In genomic region chr6:73652637-73653570, GRCh38 we compare ENCODE assay signal across 8 cellular contexts. TPM values are rescaled to one million over a fixed set of nuclear protein-coding genes. Genes with fewer than 3 reads are reported as not detected.
DNase-seq lines count a peak whose midpoint lies in the region; ATAC-seq and TF ChIP-seq lines count a peak whose summit lies in the region.

No MANE protein-coding gene starts in this region.

- no peak overlapping the region for H4K8ac ChIP-seq in neuronal stem cell (ENCODE audit: low read depth, low read length)

- peak overlapping the region; percentile 91 for H2AFZ ChIP-seq in GM23248
- H2AFZ ChIP-seq in Karpas-422 (ENCODE audit: low read length): peak overlapping the region; percentile 24
- H2AFZ ChIP-seq in neuronal stem cell (ENCODE audit: low read length): peak overlapping the region; percentile 100

- H3K27ac ChIP-seq in GM23248 (peak overlapping the region; percentile 81), Karpas-422 (ENCODE audit: low read length) (peak overlapping the region; percentile 85), neuronal stem cell (replicated peaks; ENCODE audit: low read length) (peak overlapping the region; percentile 57), thoracic aorta (peak overlapping the region; percentile 95)

- H2AK5ac ChIP-seq in neuronal stem cell (ENCODE audit: low read depth, low read length): no peak overlapping the region

- H3K4me2 ChIP-seq in GM23248 (ENCODE audit: unreplicated experiment) (peak overlapping the region; percentile 94), Karpas-422 (ENCODE audit: low read depth, low read length, poor library complexity, severe bottlenecking) (peak overlapping the region; percentile 77), neuronal stem cell (ENCODE audit: insufficient read depth, low read length, poor library complexity, severe bottlenecking) (peak overlapping the region; percentile 79)

- H4K20me1 ChIP-seq in GM23248 (ENCODE audit: insufficient read depth) (no peaks in the 10 kb centered on the region), Karpas-422 (ENCODE audit: insufficient read depth, low read depth, low read length) (no peaks in the 10 kb centered on the region)

- H3F3A ChIP-seq in GM23248 (ENCODE audit: insufficient read depth): no peaks in the 10 kb centered on the region; the same call in 1 of the 2 replicates

- H3K9me2 ChIP-seq in GM23248 (ENCODE audit: insufficient read depth) (no peaks in the 10 kb centered on the region), Karpas-422 (replicated peaks; ENCODE audit: insufficient read depth, low read length) (no peaks in the 10 kb centered on the region)

- 0 to 1% methylated on average over 20 to 31 of the region's 32 CpGs for WGBS in GM23248 (ENCODE audit: low coverage in 1 of 2, low lambda C conversion rate in 2 of 2, missing lambda C conversion rate in 2 of 2), 2 experiments
- no CpG with 5 or more reads among the region's 32 CpGs for WGBS in neuronal stem cell (ENCODE audit: extremely low coverage in 2 of 2, insufficient read length in 2 of 2, insufficient replicate concordance in 1 of 2), 2 donors

- H3K9me3 ChIP-seq in GM23248 (ENCODE audit: low read depth): no peaks in the 10 kb centered on the region
- H3K9me3 ChIP-seq in Karpas-422 (ENCODE audit: low read length): no peaks in the 10 kb centered on the region
- H3K9me3 ChIP-seq in neuronal stem cell (replicated peaks in 1 of 2; ENCODE audit: control insufficient read depth in 2 of 2, insufficient read depth in 1 of 2, low read depth in 1 of 2, low read length in 2 of 2): no peaks in the 10 kb centered on the region
- H3K9me3 ChIP-seq in thoracic aorta: no peaks in the 10 kb centered on the region

- no peak overlapping the region for H3K23ac ChIP-seq in neuronal stem cell (ENCODE audit: low read depth, low read length, poor library complexity)

- DNase-seq in EH (ENCODE audit: low read depth): peak; percentile 67
- peak; percentile 76 for DNase-seq in GM23248
- peak; percentile 89 for DNase-seq in Karpas-422
- peak in 3 of 4 experiments; percentile 14 to 45 (median 34) for DNase-seq in activated naive CD4-positive, alpha-beta T cell (lab: John Stamatoyannopoulos, UW)
- DNase-seq in foreskin melanocyte: peak; percentile 61
- DNase-seq in neuronal stem cell (ENCODE audit: low spot score): peak; percentile 51
- no peak for DNase-seq in thoracic aorta (ENCODE audit: low spot score)

- peak; percentile 73 for TF ChIP-seq POLR2A in Raji (IDR thresholded peaks at IDR 0.05; ENCODE audit: insufficient read depth, low read depth, low read length)

- peaks cover 1% of the 10 kb centered on the region for H3K79me1 ChIP-seq in neuronal stem cell (ENCODE audit: low read depth, low read length)

- no peak overlapping the region for H2BK120ac ChIP-seq in neuronal stem cell (ENCODE audit: low read depth, low read length)

- H3K4ac ChIP-seq in neuronal stem cell (ENCODE audit: low read length): no peak overlapping the region

- H3K14ac ChIP-seq in neuronal stem cell (ENCODE audit: low read length): no peak overlapping the region

- peak; percentile 54 for TF ChIP-seq CTCF in thoracic aorta (IDR thresholded peaks at IDR 0.05)

- H3K79me2 ChIP-seq in GM23248 (ENCODE audit: insufficient read depth): peaks cover 17% of the 10 kb centered on the region
- peaks cover 23% of the 10 kb centered on the region for H3K79me2 ChIP-seq in Karpas-422 (ENCODE audit: low read length)

- H3K4me1 ChIP-seq in GM23248 (ENCODE audit: insufficient read depth): peaks cover 11% of the 10 kb centered on the region
- H3K4me1 ChIP-seq in Karpas-422 (ENCODE audit: low read length): peaks cover 21% of the 10 kb centered on the region
- H3K4me1 ChIP-seq in neuronal stem cell (ENCODE audit: control insufficient read depth in 2 of 2, insufficient read depth in 1 of 2, low read depth in 1 of 2, low read length in 2 of 2): peaks cover 3 to 7% of the 10 kb centered on the region in 2 donors
- H3K4me1 ChIP-seq in thoracic aorta (ENCODE audit: control insufficient read depth in 1 of 2, low read depth in 2 of 2): peaks cover 10 to 11% of the 10 kb centered on the region in 2 donors

- H3K36me3 ChIP-seq in GM23248 (ENCODE audit: low read depth) (no peaks in the 10 kb centered on the region), Karpas-422 (ENCODE audit: insufficient read depth, low read length) (no peaks in the 10 kb centered on the region), neuronal stem cell (replicated peaks in 1 of 2; ENCODE audit: control insufficient read depth in 2 of 2, insufficient read depth in 2 of 2, low read length in 2 of 2) (peaks cover 0 to 2% of the 10 kb centered on the region in 2 donors), thoracic aorta (no peaks in the 10 kb centered on the region)

- peak overlapping the region; percentile 98 for H3K9ac ChIP-seq in GM23248
- peak overlapping the region; percentile 92 for H3K9ac ChIP-seq in Karpas-422 (ENCODE audit: low read length)
- no peak overlapping the region for H3K9ac ChIP-seq in neuronal stem cell (ENCODE audit: low read depth, low read length, poor library complexity)

- H3K4me3 ChIP-seq in GM23248: peak overlapping the region; percentile 84
- H3K4me3 ChIP-seq in Karpas-422 (ENCODE audit: low read length): peak overlapping the region; percentile 81
- peak overlapping the region; percentile 96 to 98 for H3K4me3 ChIP-seq in neuronal stem cell (ENCODE audit: low read length in 2 of 2)
- peak overlapping the region; percentile 100 for H3K4me3 ChIP-seq in thoracic aorta

- H3K27me3 ChIP-seq in GM23248 (replicated peaks; ENCODE audit: insufficient read depth) (no peaks in the 10 kb centered on the region), Karpas-422 (ENCODE audit: low read length) (no peaks in the 10 kb centered on the region), neuronal stem cell (ENCODE audit: control insufficient read depth in 3 of 3, insufficient read depth in 3 of 3, low read depth in 1 of 3, low read length in 3 of 3) (no peaks in the 10 kb centered on the region), thoracic aorta (replicated peaks; ENCODE audit: insufficient read depth) (no peaks in the 10 kb centered on the region)

- no peak for ATAC-seq in thoracic aorta (ENCODE audit: insufficient number of reproducible peaks, low FRiP score, low read depth)

- H2BK15ac ChIP-seq in neuronal stem cell (ENCODE audit: low read length): peak overlapping the region; percentile 92

- H2BK12ac ChIP-seq in neuronal stem cell (ENCODE audit: low read length): no peak overlapping the region

- no peak overlapping the region for H3K18ac ChIP-seq in neuronal stem cell (ENCODE audit: low read length)

- in situ Hi-C loops in GM23248 (cut with MboI): no loop called here

- H2BK5ac ChIP-seq in neuronal stem cell (ENCODE audit: low read length): no peak overlapping the region

- no peak overlapping the region for H4K91ac ChIP-seq in neuronal stem cell (ENCODE audit: low read depth, low read length, poor library complexity)

RNA-seq across cellular contexts. Expression of gene SLC17A5, which starts 0.9 kb away (rescaled TPM):
- total RNA-seq in GM23248 (2014; rRNA removed; shearing (Covaris generic)): 18.4 and 32.1 TPM in 2 replicates
- polyA plus RNA-seq in GM23248 (2016; fragmentation: Nextera tagmentation; extraction: Ambion mirVana): 19.5 and 20.1 TPM in 2 replicates
- total RNA-seq in Karpas-422 (2014; rRNA removed; shearing (Covaris generic); ENCODE audit: low replicate concordance): 6.0 and 10.1 TPM in 2 replicates
- 7.9 TPM for polyA plus RNA-seq in neuronal stem cell (2013, experiment 1 of 2)
- polyA plus RNA-seq in neuronal stem cell (2013, experiment 2 of 2): 8.0 TPM
- 10 to 100 TPM; 24.1 to 36.8 TPM for total RNA-seq in thoracic aorta

RNA-seq across cellular contexts. Expression of gene CD109, which starts 43.1 kb away (rescaled TPM):
- 68.3 and 68.6 TPM in 2 replicates for total RNA-seq in GM23248 (2014; rRNA removed; shearing (Covaris generic))
- polyA plus RNA-seq in GM23248 (2016; fragmentation: Nextera tagmentation; extraction: Ambion mirVana): 31.1 and 31.3 TPM in 2 replicates
- total RNA-seq in Karpas-422 (2014; rRNA removed; shearing (Covaris generic); ENCODE audit: low replicate concordance): 0.22 TPM in 1 of 2 replicates, not detected in the other
- polyA plus RNA-seq in neuronal stem cell (2013, experiment 1 of 2): 0.24 TPM
- polyA plus RNA-seq in neuronal stem cell (2013, experiment 2 of 2): 0.26 TPM
- total RNA-seq in thoracic aorta: 10 to 100 TPM; 12.6 to 21.3 TPM

Comparison
In these comparisons a context has a peak if more than half of its experiments do, and no peak if none do; other contexts are left out.
1. H2AFZ ChIP-seq: peak in every context shown above with its lines; median percentile 100 in neuronal stem cell; 91 in GM23248; 24 in Karpas-422.
2. RNA of gene CD109, which starts 43.1 kb away (total RNA-seq): 68.3 to 68.6 TPM in GM23248 and 12.6 to 21.3 TPM in thoracic aorta; 0.22 TPM in Karpas-422; every median in the first group is over 10 times any median in the second.
3. Peak in every context shown above with its lines, with median percentiles within 50 percentile points of each other: H3K27ac ChIP-seq, H3K4me2 ChIP-seq and H3K4me3 ChIP-seq.